ENCODE assay signal across 19 cellular contexts in genomic region chr15:91862891-91863520, GRCh38. TPM values are rescaled to one million over a fixed set of nuclear protein-coding genes. Genes with fewer than 3 reads are reported as not detected.
DNase-seq lines count a peak whose midpoint lies in the region; ATAC-seq and TF ChIP-seq lines count a peak whose summit lies in the region.
"Had no signal": no experiment of that assay in that cellular context is flagged by ENCODE, and none has a peak within 500 bp of the region (broad histone marks: within the 10 kb centered on the region; RNA-seq: fewer than 3 reads in every experiment).

No MANE protein-coding gene starts in this region.

- H3K4me1 ChIP-seq in right cardiac atrium (ENCODE audit: control insufficient read depth, insufficient read depth, low read length) (peaks cover 24% of the 10 kb centered on the region), OCI-LY7 (ENCODE audit: insufficient read depth, low read length, poor library complexity, severe bottlenecking) (peaks cover 100% of the 10 kb centered on the region), fibroblast of lung (ENCODE audit: control insufficient read depth, extremely low read depth, insufficient read depth, low read length) (peaks cover 30% of the 10 kb centered on the region), osteoblast (ENCODE audit: insufficient read depth, low read length) (peaks cover 24% of the 10 kb centered on the region)

- H3K36me3 ChIP-seq in OCI-LY7 (ENCODE audit: insufficient read depth, low read length) (peaks cover 19% of the 10 kb centered on the region; the same call in 1 of the 2 replicates), fibroblast of lung (ENCODE audit: control insufficient read depth, insufficient read depth, low read length) (no peaks in the 10 kb centered on the region), osteoblast (ENCODE audit: insufficient read depth, low read length) (no peaks in the 10 kb centered on the region)
- H3K36me3 ChIP-seq: HAP-1 had no signal

- H3K27ac Mint-ChIP-seq in type B pancreatic cell = peak overlapping the region; percentile 50
- H3K27ac Mint-ChIP-seq: activated naive CD8-positive, alpha-beta T cell treated with anti-CD3 and anti-CD28 coated beads, Interleukin-2, amount 10 ng/mL, durations not matched to agents 7 days and 5 days; memory B cell had no signal

- no TSS peak for BruUV-seq in OCI-LY7 (replicated peaks; lab: Mats Ljungman, UMichigan)

- no peaks in the 10 kb centered on the region for H3K36me3 Mint-ChIP-seq in type B pancreatic cell
- H3K36me3 Mint-ChIP-seq: memory B cell had no signal

- DNase-seq in right cardiac atrium = no peak
- no peak for DNase-seq in Right ventricle myocardium inferior (ENCODE audit: missing footprints)
- DNase-seq in OCI-LY7 (ENCODE audit: low spot score) = no peak
- DNase-seq in fibroblast of lung (ENCODE audit: low read depth in 2 of 2) = no peak
- no peak for DNase-seq in type B pancreatic cell (ENCODE audit: extremely low spot score, unreplicated experiment)
- DNase-seq in nucleus accumbens (lab: John Stamatoyannopoulos, UW) = no peak
- DNase-seq in osteoblast (ENCODE audit: insufficient read length, low spot score, missing footprints) = no peak
- DNase-seq: activated naive CD8-positive, alpha-beta T cell treated with anti-CD3 and anti-CD28 coated beads, Interleukin-2, amount 10 ng/mL, durations not matched to agents 7 days and 5 days; DMS79 treated with DMSO at 0.1 percent for 48 hours; foreskin melanocyte; KG1; MV-4-11; NCI-H1930; stimulated activated CD4-positive, alpha-beta T cell treated with anti-CD3 and anti-CD28 coated beads, Interleukin-1b, Interleukin-23, amount 100 ng/mL, for 48 hours; stimulated activated naive CD4-positive, alpha-beta T cell had no signal

- CTCF ChIA-PET in OCI-LY7 (lab: Charles Lee; ENCODE audit: unreplicated experiment) = interaction anchor here (1.0 to 1.5 kb wide), 3 partner anchors 9 to 13 kb away, joined by 3 to 10 read pairs (median 3); partner anchors contain the start of gene SLCO3A1

- no peak overlapping the region for H3K9ac ChIP-seq in fibroblast of lung (ENCODE audit: insufficient read depth, low read length)

- H3K79me2 ChIP-seq in OCI-LY7 (ENCODE audit: insufficient read depth, low read depth, low read length) = peaks cover 92% of the 10 kb centered on the region
- H3K79me2 ChIP-seq in fibroblast of lung (ENCODE audit: control insufficient read depth, insufficient read depth, low read length) = peaks cover 5% of the 10 kb centered on the region
- H3K79me2 ChIP-seq in osteoblast (ENCODE audit: insufficient read depth, low read length) = peaks cover 32% of the 10 kb centered on the region

- ATAC-seq in right cardiac atrium (no peak), Right ventricle myocardium inferior (no peak), GM18502 (IDR thresholded peaks at IDR 0.05; ENCODE audit: poor library complexity, unreplicated experiment) (no peak)

- H3K4me3 ChIP-seq in right cardiac atrium (ENCODE audit: low read length) = no peak overlapping the region
- H3K4me3 ChIP-seq in OCI-LY7 (ENCODE audit: low read depth, low read length, poor library complexity, severe bottlenecking) = peak overlapping the region; percentile 28
- H3K4me3 ChIP-seq in fibroblast of lung (replicated peaks in 1 of 4; ENCODE audit: control extremely low read depth in 1 of 4, insufficient read depth in 1 of 4, low read depth in 3 of 4, low read length in 4 of 4) = no peak overlapping the region
- no peak overlapping the region for H3K4me3 ChIP-seq in osteoblast (ENCODE audit: insufficient read depth, low read length)
- H3K4me3 ChIP-seq: HAP-1, tibial nerve had no signal

- H3K4me1 Mint-ChIP-seq in type B pancreatic cell (ENCODE audit: unreplicated experiment) = peaks cover 18% of the 10 kb centered on the region
- H3K4me1 Mint-ChIP-seq: memory B cell had no signal

- H2AFZ ChIP-seq in OCI-LY7 (ENCODE audit: low read length) = no peak overlapping the region
- H2AFZ ChIP-seq in fibroblast of lung (ENCODE audit: low read length) = no peak overlapping the region
- H2AFZ ChIP-seq in osteoblast (ENCODE audit: low read length) = no peak overlapping the region

- 52% methylated on average over 5 of the region's 5 CpGs for WGBS in right cardiac atrium

- no peaks in the 10 kb centered on the region for H3K27me3 ChIP-seq in right cardiac atrium (ENCODE audit: control insufficient read depth, insufficient read depth)
- no peaks in the 10 kb centered on the region for H3K27me3 ChIP-seq in fibroblast of lung (ENCODE audit: control insufficient read depth, insufficient read depth, low read length)
- H3K27me3 ChIP-seq in osteoblast (ENCODE audit: insufficient read depth, low read length) = no peaks in the 10 kb centered on the region
- H3K27me3 ChIP-seq: tibial nerve had no signal

- H3K27ac ChIP-seq in right cardiac atrium (ENCODE audit: low read length) = peak overlapping the region; percentile 34
- H3K27ac ChIP-seq in OCI-LY7 (ENCODE audit: low read depth, low read length, poor library complexity, severe bottlenecking) = no peak overlapping the region
- H3K27ac ChIP-seq in fibroblast of lung (ENCODE audit: insufficient read depth, low read length) = no peak overlapping the region
- no peak overlapping the region for H3K27ac ChIP-seq in osteoblast (ENCODE audit: low read depth, low read length)
- H3K27ac ChIP-seq: tibial nerve had no signal

- H3K9me3 Mint-ChIP-seq in type B pancreatic cell = no peaks in the 10 kb centered on the region
- H3K9me3 Mint-ChIP-seq: activated naive CD8-positive, alpha-beta T cell treated with anti-CD3 and anti-CD28 coated beads, Interleukin-2, amount 10 ng/mL, durations not matched to agents 7 days and 5 days; memory B cell had no signal

- H3K27me3 Mint-ChIP-seq in type B pancreatic cell = no peaks in the 10 kb centered on the region
- H3K27me3 Mint-ChIP-seq: activated naive CD8-positive, alpha-beta T cell treated with anti-CD3 and anti-CD28 coated beads, Interleukin-2, amount 10 ng/mL, durations not matched to agents 7 days and 5 days had no signal

- H4K20me1 ChIP-seq in OCI-LY7 (ENCODE audit: insufficient read depth, low read length) = peaks cover 52% of the 10 kb centered on the region
- no peaks in the 10 kb centered on the region for H4K20me1 ChIP-seq in fibroblast of lung (ENCODE audit: control insufficient read depth, extremely low read depth, insufficient read depth, low read length)
- no peaks in the 10 kb centered on the region for H4K20me1 ChIP-seq in osteoblast (ENCODE audit: insufficient read depth, low read length)

- intact Hi-C loops in right cardiac atrium (cut with DNase I) (loop anchor here in 1 of 4 donors (5.0 kb wide), 1 partner anchor 79 kb away; no protein-coding TSS in a partner anchor), Right ventricle myocardium inferior (cut with DNase I) (no loop called here), OCI-LY7 (cut with micrococcal nuclease; ENCODE audit: unreplicated experiment) (no loop called here)

- H3K4me3 Mint-ChIP-seq in type B pancreatic cell = no peak overlapping the region
- H3K4me3 Mint-ChIP-seq: activated naive CD8-positive, alpha-beta T cell treated with anti-CD3 and anti-CD28 coated beads, Interleukin-2, amount 10 ng/mL, durations not matched to agents 7 days and 5 days had no signal

- H3K4me2 ChIP-seq in OCI-LY7 (ENCODE audit: low read length) (peak overlapping the region; percentile 58), fibroblast of lung (ENCODE audit: extremely low read depth, insufficient read depth, low read length) (peak overlapping the region; percentile 8), osteoblast (ENCODE audit: insufficient read depth, low read length) (no peak overlapping the region)

- H3K9me3 ChIP-seq in right cardiac atrium (ENCODE audit: control insufficient read depth, low read length) = no peaks in the 10 kb centered on the region
- H3K9me3 ChIP-seq in OCI-LY7 (ENCODE audit: low read length) = no peaks in the 10 kb centered on the region
- H3K9me3 ChIP-seq in fibroblast of lung (ENCODE audit: control insufficient read depth, insufficient read depth, low read depth, low read length) = no peaks in the 10 kb centered on the region
- H3K9me3 ChIP-seq in osteoblast (ENCODE audit: low read depth, low read length) = no peaks in the 10 kb centered on the region
- H3K9me3 ChIP-seq: HAP-1, tibial nerve had no signal

- POLR2A ChIA-PET in OCI-LY7 (lab: Charles Lee) = interaction anchor here (1.2 to 3.1 kb wide), 3 partner anchors 9 to 142 kb away, joined by 4 to 10 read pairs (median 6); partner anchors contain the start of gene SLCO3A1

- TF ChIP-seq CTCF in OCI-LY7 (conservative IDR thresholded peaks at IDR 0.05; ENCODE audit: low read length) (peak; percentile 25; the same call in 1 of the 2 replicates), fibroblast of lung (conservative IDR thresholded peaks at IDR 0.05 in 1 of 2, IDR thresholded peaks at IDR 0.05 in 1 of 2; ENCODE audit: low read depth in 1 of 2, low read length in 2 of 2) (no peak), type B pancreatic cell (conservative IDR thresholded peaks at IDR 0.05) (no peak), osteoblast (IDR thresholded peaks at IDR 0.05; ENCODE audit: extremely low read depth, low read depth, low read length) (no peak)

- H3K9me2 ChIP-seq in OCI-LY7 (ENCODE audit: insufficient read depth, low read length) = no peaks in the 10 kb centered on the region

RNA-seq across cellular contexts. Expression of gene SLCO3A1, which starts 9.5 kb away (rescaled TPM):
- total RNA-seq in right cardiac atrium = 10 to 100 TPM; 37.4 to 52.0 (median 46.2) TPM
- polyA plus RNA-seq in right cardiac atrium = 42.1 TPM
- 45.9 TPM for total RNA-seq in Right ventricle myocardium inferior
- total RNA-seq in OCI-LY7 (2014; rRNA removed; shearing (Covaris generic)) = 7.6 and 8.5 TPM in 2 replicates
- 40.0 and 47.3 TPM in 2 replicates for total RNA-seq in OCI-LY7 (2022)
- 7.7 and 8.1 TPM in 2 replicates for total RNA-seq in fibroblast of lung
- 16.8 and 28.1 TPM in 2 replicates for polyA plus RNA-seq in fibroblast of lung
- polyA plus RNA-seq in fibroblast of lung (2012) = 17.0 and 21.7 TPM in 2 replicates
- 60.6 and 152 TPM in 2 replicates for polyA minus RNA-seq in fibroblast of lung (ENCODE audit: low replicate concordance)
- 30.9 and 104 TPM in 2 replicates for total RNA-seq in type B pancreatic cell (ENCODE audit: low replicate concordance)
- total RNA-seq in osteoblast = 5.3 and 5.4 TPM in 2 replicates
